In the genomic region with DNA sequence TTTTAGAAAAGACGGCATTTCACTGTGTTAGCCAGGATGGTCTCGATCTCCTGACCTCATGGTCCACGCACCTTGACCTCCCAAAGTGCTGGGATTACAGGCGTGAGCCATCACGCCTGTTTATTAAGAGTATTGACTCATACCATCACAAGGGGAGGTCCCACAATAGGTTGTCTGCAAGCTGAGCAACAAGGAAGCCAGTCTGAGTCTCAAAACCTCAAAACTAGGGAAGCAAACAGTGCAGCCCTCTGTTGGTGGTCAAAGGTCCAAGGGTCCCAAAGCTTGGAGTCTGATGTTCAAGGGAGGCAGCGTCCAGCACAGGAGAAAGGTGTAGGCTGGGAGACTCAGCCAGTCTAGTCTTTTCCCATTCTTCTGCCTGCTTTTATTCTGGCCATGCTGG, we compare ENCODE assay signal across 21 cellular contexts.
"Had no signal": no experiment of that assay in that cellular context is flagged by ENCODE, and none has a peak within 500 bp of the region (broad histone marks: within the 10 kb centered on the region; RNA-seq: fewer than 3 reads in every experiment).

No MANE protein-coding gene starts in this region.

- DNase-seq: activated CD4-positive, CD25-positive, alpha-beta regulatory T cell treated with anti-CD3 and anti-CD28 coated beads, Interleukin-2, amount 50 U/mL, for 72 hours; activated CD8-positive, alpha-beta memory T cell treated with anti-CD3 and anti-CD28 coated beads for 24 hours; activated CD8-positive, alpha-beta memory T cell treated with anti-CD3 and anti-CD28 coated beads, Interleukin-2, amount 50 U/mL, for 48 hours; activated effector memory CD4-positive, alpha-beta T cell treated with Interleukin-2 at 50 U/mL for 16 hours; activated naive CD4-positive, alpha-beta T cell treated with anti-CD3 and anti-CD28 coated beads, Interleukin-2, amount 10 ng/mL, durations not matched to agents 7 days and 5 days; activated naive CD8-positive, alpha-beta T cell treated with anti-CD3 and anti-CD28 coated beads, Interleukin-2, amount 50 U/mL, for 24 hours; activated T-cell treated with anti-CD3 and anti-CD28 coated beads, Interleukin-2, amount 50 U/mL, for 48 hours; aorta; effector CD8-positive, alpha-beta T cell; hypothalamus; left ventricle myocardium inferior; mammary epithelial cell; occipital lobe; posterior cingulate gyrus; retina; stimulated activated CD4-positive, alpha-beta T cell treated with anti-CD3 and anti-CD28 coated beads, Interleukin-1b, Interleukin-23, amount 100 ng/mL, for 48 hours; stimulated activated CD8-positive, alpha-beta memory T cell treated with anti-CD3 and anti-CD28 coated beads, Interleukin-4, amount 100 ng/mL, for 48 hours; stimulated activated naive CD4-positive, alpha-beta T cell; T1000; thyroid gland had no signal

- H3K27ac Mint-ChIP-seq: activated naive CD4-positive, alpha-beta T cell treated with anti-CD3 and anti-CD28 coated beads, Interleukin-2, amount 10 ng/mL, durations not matched to agents 7 days and 5 days; activated naive CD8-positive, alpha-beta T cell treated with anti-CD3 and anti-CD28 coated beads, Interleukin-2, amount 50 U/mL, for 24 hours; dendritic cell treated with granulocyte-macrophage colony-stimulating factor and Interleukin-4, amounts not matched to agents 40 ng/mL and 50 ng/mL, for 4 days had no signal

- H3K4me3 ChIP-seq: left ventricle myocardium inferior, thyroid gland had no signal

- H3K4me1 Mint-ChIP-seq: activated naive CD8-positive, alpha-beta T cell treated with anti-CD3 and anti-CD28 coated beads, Interleukin-2, amount 50 U/mL, for 24 hours had no signal

- H3K4me1 ChIP-seq: left ventricle myocardium inferior, thyroid gland had no signal

- H3K27ac ChIP-seq: left ventricle myocardium inferior, thyroid gland had no signal

- H3K36me3 Mint-ChIP-seq: activated naive CD4-positive, alpha-beta T cell treated with anti-CD3 and anti-CD28 coated beads, Interleukin-2, amount 10 ng/mL, durations not matched to agents 7 days and 5 days had no signal

- ATAC-seq: activated naive CD8-positive, alpha-beta T cell treated with anti-CD3 and anti-CD28 coated beads, Interleukin-2, amount 50 U/mL, for 24 hours had no signal

- H3K4me3 Mint-ChIP-seq: activated naive CD4-positive, alpha-beta T cell treated with anti-CD3 and anti-CD28 coated beads, Interleukin-2, amount 10 ng/mL, durations not matched to agents 7 days and 5 days; activated naive CD8-positive, alpha-beta T cell treated with anti-CD3 and anti-CD28 coated beads, Interleukin-2, amount 50 U/mL, for 24 hours; dendritic cell treated with granulocyte-macrophage colony-stimulating factor and Interleukin-4, amounts not matched to agents 40 ng/mL and 50 ng/mL, for 4 days had no signal

- H3K9me3 ChIP-seq: left ventricle myocardium inferior, thyroid gland had no signal

- H3K27me3 Mint-ChIP-seq: dendritic cell treated with granulocyte-macrophage colony-stimulating factor and Interleukin-4, amounts not matched to agents 40 ng/mL and 50 ng/mL, for 4 days had no signal

- H3K9me3 Mint-ChIP-seq: activated naive CD4-positive, alpha-beta T cell treated with anti-CD3 and anti-CD28 coated beads, Interleukin-2, amount 10 ng/mL, durations not matched to agents 7 days and 5 days; dendritic cell treated with granulocyte-macrophage colony-stimulating factor and Interleukin-4, amounts not matched to agents 40 ng/mL and 50 ng/mL, for 4 days had no signal

- H3K36me3 ChIP-seq: left ventricle myocardium inferior, thyroid gland had no signal

- H3K27me3 ChIP-seq: thyroid gland had no signal
